ENCODE assay signal across 8 cellular contexts in the genomic region with DNA sequence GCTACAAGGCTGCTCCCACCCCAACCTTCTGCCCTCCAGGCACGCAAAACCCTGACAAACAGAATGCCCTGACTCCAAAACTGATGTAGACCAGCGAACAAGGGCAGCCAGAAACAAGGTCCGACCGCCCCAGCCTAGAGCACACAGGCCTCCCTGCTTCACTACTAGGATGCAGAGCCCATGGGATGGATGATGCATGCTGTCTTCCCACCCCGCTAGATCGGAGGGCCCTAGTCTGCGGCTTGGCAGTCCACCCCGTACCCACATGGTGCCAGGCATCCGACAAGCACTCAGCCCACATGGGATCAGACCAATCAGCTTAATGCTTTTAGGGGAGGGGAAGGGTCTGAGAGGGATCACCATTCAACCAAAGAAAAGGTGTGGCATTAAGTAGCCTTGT. TPM values are rescaled to one million over a fixed set of nuclear protein-coding genes. Genes with fewer than 3 reads are reported as not detected.
DNase-seq lines count a peak whose midpoint lies in the region; ATAC-seq and TF ChIP-seq lines count a peak whose summit lies in the region.

No MANE protein-coding gene starts in this region.

- POLR2A ChIA-PET in T-cell (lab: Charles Lee): no interaction called here

- H3K4me1 ChIP-seq in fibroblast of lung (ENCODE audit: control insufficient read depth, extremely low read depth, insufficient read depth, low read length): peaks cover 12% of the 10 kb centered on the region

- H3K4me2 ChIP-seq in fibroblast of lung (ENCODE audit: extremely low read depth, insufficient read depth, low read length): peak overlapping the region; percentile 33

- peaks cover 44% of the 10 kb centered on the region for H3K79me2 ChIP-seq in fibroblast of lung (ENCODE audit: control insufficient read depth, insufficient read depth, low read length)

- CTCF ChIA-PET in T-cell (lab: Charles Lee): interaction anchor here in 1 of 2 donors (0.9 kb wide), 1 partner anchor 45 kb away, joined by 3 read pairs; no protein-coding TSS in a partner anchor

- no peaks in the 10 kb centered on the region for H3K27me3 Mint-ChIP-seq in T-cell

- ATAC-seq in T-cell (replicated peaks in 1 of 4) (no peak), HG03280 (IDR thresholded peaks at IDR 0.05; ENCODE audit: unreplicated experiment) (no peak), HG02840 (IDR thresholded peaks at IDR 0.05; ENCODE audit: low FRiP score, unreplicated experiment) (no peak), GM19467 (IDR thresholded peaks at IDR 0.05; ENCODE audit: unreplicated experiment) (no peak)

- TF ChIP-seq CTCF in GM12875 (IDR thresholded peaks at IDR 0.05; ENCODE audit: borderline replicate concordance, insufficient read depth, low read depth, low read length) (no peak), fibroblast of lung (conservative IDR thresholded peaks at IDR 0.05 in 1 of 2, IDR thresholded peaks at IDR 0.05 in 1 of 2; ENCODE audit: low read depth in 1 of 2, low read length in 2 of 2) (no peak), retinal pigment epithelial cell (conservative IDR thresholded peaks at IDR 0.05; ENCODE audit: low read depth, low read length) (no peak)

- H3K9ac ChIP-seq in fibroblast of lung (ENCODE audit: insufficient read depth, low read length): no peak overlapping the region

- peak overlapping the region; percentile 59 to 82 (median 63) for H3K4me3 Mint-ChIP-seq in T-cell

- peak overlapping the region; percentile 55 to 79 for H3K27ac Mint-ChIP-seq in T-cell

- no peaks in the 10 kb centered on the region for H3K27me3 ChIP-seq in fibroblast of lung (ENCODE audit: control insufficient read depth, insufficient read depth, low read length)

- no peaks in the 10 kb centered on the region for H3K9me3 Mint-ChIP-seq in T-cell

- H3K36me3 ChIP-seq in fibroblast of lung (ENCODE audit: control insufficient read depth, insufficient read depth, low read length): peaks cover 4% of the 10 kb centered on the region

- H3K4me3 ChIP-seq in GM12875 (ENCODE audit: low read depth, low read length): peak overlapping the region; percentile 80
- peak overlapping the region in 3 of 4 experiments; percentile 60 to 83 (median 77) for H3K4me3 ChIP-seq in fibroblast of lung (replicated peaks in 1 of 4; ENCODE audit: control extremely low read depth in 1 of 4, insufficient read depth in 1 of 4, low read depth in 3 of 4, low read length in 4 of 4)
- H3K4me3 ChIP-seq in retinal pigment epithelial cell (ENCODE audit: low read length): peak overlapping the region; percentile 80

- DNase-seq in T-cell (no peak), fibroblast of lung (ENCODE audit: low read depth in 2 of 2) (no peak), retinal pigment epithelial cell (ENCODE audit: low read depth) (peak; percentile 51), NCI-H1092 (lab: John Stamatoyannopoulos, UW) (no peak)

- H3K27ac ChIP-seq in fibroblast of lung (ENCODE audit: insufficient read depth, low read length): peak overlapping the region; percentile 80

- H4K20me1 ChIP-seq in fibroblast of lung (ENCODE audit: control insufficient read depth, extremely low read depth, insufficient read depth, low read length): no peaks in the 10 kb centered on the region

- H3K36me3 Mint-ChIP-seq in T-cell: no peaks in the 10 kb centered on the region

- no peak overlapping the region for H2AFZ ChIP-seq in fibroblast of lung (ENCODE audit: low read length)

- peaks cover 46 to 51% (median 48%) of the 10 kb centered on the region in 3 donors for H3K4me1 Mint-ChIP-seq in T-cell

- no peaks in the 10 kb centered on the region for H3K9me3 ChIP-seq in fibroblast of lung (ENCODE audit: control insufficient read depth, insufficient read depth, low read depth, low read length)

RNA-seq across cellular contexts. Expression of a gene that starts 30.6 kb away (rescaled TPM):
- total RNA-seq in T-cell (10 to 100 TPM; 35.0 to 44.2 (median 39.3) TPM), fibroblast of lung (20.5 and 25.6 TPM in 2 replicates)
- polyA plus RNA-seq in fibroblast of lung: 21.1 and 24.5 TPM in 2 replicates
- 22.0 and 27.1 TPM in 2 replicates for polyA plus RNA-seq in fibroblast of lung (2012)
- 49.4 and 70.1 TPM in 2 replicates for polyA minus RNA-seq in fibroblast of lung (ENCODE audit: low replicate concordance)
